1 cellular context compared by ENCODE assay signal in the genomic region with DNA sequence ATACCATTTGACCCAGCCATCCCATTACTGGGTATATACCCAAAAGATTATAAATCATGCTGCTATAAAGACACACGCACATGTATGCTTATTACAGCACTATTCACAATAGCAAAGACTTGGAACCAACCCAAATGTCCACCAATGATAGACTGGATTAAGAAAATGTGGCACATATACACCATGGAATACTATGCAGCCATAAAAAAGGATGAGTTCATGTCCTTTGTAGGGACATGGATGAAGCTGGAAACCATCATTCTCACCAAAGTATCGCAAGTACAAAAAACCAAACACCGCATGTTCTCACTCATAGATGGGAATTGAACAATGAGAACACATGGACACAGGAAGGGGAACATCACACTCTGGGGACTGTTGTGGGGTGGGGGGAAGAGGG.
TF ChIP-seq lines count a peak whose summit lies in the region.
"Not testable (repeated sequence)": the region's sequence is repeated elsewhere in the genome, so short reads cannot be mapped to it uniquely, and the experiment has no call there.

No MANE protein-coding gene starts in this region.

- H3K4me3 ChIP-seq in HEK293 (ENCODE audit: low read depth, low read length): not testable (repeated sequence)

- H3K9me3 ChIP-seq in HEK293 (ENCODE audit: control insufficient read depth, insufficient read depth, low read depth, low read length): not testable (repeated sequence)

- not testable (repeated sequence) for H3K27ac ChIP-seq in HEK293 (ENCODE audit: extremely low read depth, low read depth, low read length)

- CTCF ChIA-PET in HEK293 (lab: Yijun Ruan, JAX): not testable (repeated sequence)

- POLR2A ChIA-PET in HEK293 (lab: Yijun Ruan, JAX): not testable (repeated sequence)

- TF ChIP-seq CTCF in HEK293 (tag by site-specific recombination; IDR thresholded peaks at IDR 0.05): not testable (repeated sequence)

- not testable (repeated sequence) for H3K36me3 ChIP-seq in HEK293 (ENCODE audit: control insufficient read depth in 2 of 2, insufficient read depth in 1 of 2, low read length in 2 of 2)

- not testable (repeated sequence) for H3K4me1 ChIP-seq in HEK293 (ENCODE audit: control insufficient read depth, insufficient read depth, low read length)

TF ChIP-seq in HEK293, 187 proteins besides CTCF, POLR2A, EP300 and RAD21:
- peak; percentile 91 for TF ChIP-seq ZNF146 (tag by site-specific recombination; IDR thresholded peaks at IDR 0.05)
